Comparison of ENCODE assay signal across 17 cellular contexts in genomic region chr14:35789651-35790050, GRCh38. TPM values are rescaled to one million over a fixed set of nuclear protein-coding genes. Genes with fewer than 3 reads are reported as not detected.
A peak's percentile ranks its signal among the peaks of the same experiment; 100 is the strongest.
DNase-seq lines count a peak whose midpoint lies in the region; ATAC-seq and TF ChIP-seq lines count a peak whose summit lies in the region.
"Had no signal": no experiment of that assay in that cellular context is flagged by ENCODE, and none has a peak within 500 bp of the region (broad histone marks: within the 10 kb centered on the region; RNA-seq: fewer than 3 reads in every experiment).

No MANE protein-coding gene starts in this region.

- H3K36me3 Mint-ChIP-seq in activated CD8-positive, alpha-beta memory T cell treated with anti-CD3 and anti-CD28 coated beads, Interleukin-2, amount 10 ng/mL, durations not matched to agents 7 days and 5 days: peaks cover 2% of the 10 kb centered on the region
- H3K36me3 Mint-ChIP-seq in activated T-cell treated with anti-CD3 and anti-CD28 coated beads, Interleukin-2, amount 50 U/mL, for 72 hours (ENCODE audit: insufficient read depth in 2 of 2): no peaks in the 10 kb centered on the region

- no peak for TF ChIP-seq CTCF in coronary artery (IDR thresholded peaks at IDR 0.05)

- CTCF ChIA-PET in activated CD8-positive, alpha-beta memory T cell treated with anti-CD3 and anti-CD28 coated beads, Interleukin-2, amount 10 ng/mL, durations not matched to agents 7 days and 5 days (lab: Charles Lee): no interaction called here

- no peaks in the 10 kb centered on the region for H3K27me3 Mint-ChIP-seq in activated CD8-positive, alpha-beta memory T cell treated with anti-CD3 and anti-CD28 coated beads, Interleukin-2, amount 10 ng/mL, durations not matched to agents 7 days and 5 days
- H3K27me3 Mint-ChIP-seq in activated T-cell treated with anti-CD3 and anti-CD28 coated beads, Interleukin-2, amount 50 U/mL, for 72 hours (ENCODE audit: low read depth): no peaks in the 10 kb centered on the region
- H3K27me3 Mint-ChIP-seq: naive thymus-derived CD4-positive, alpha-beta T cell had no signal

- no peak for ATAC-seq in activated CD8-positive, alpha-beta memory T cell treated with anti-CD3 and anti-CD28 coated beads, Interleukin-2, amount 10 ng/mL, durations not matched to agents 7 days and 5 days
- ATAC-seq in activated T-cell treated with anti-CD3 and anti-CD28 coated beads, Interleukin-2, amount 50 U/mL, for 72 hours (replicated peaks in 1 of 2): peak; percentile 62 to 77
- ATAC-seq: left ventricle myocardium superior; naive thymus-derived CD4-positive, alpha-beta T cell had no signal

- H3K4me3 Mint-ChIP-seq in activated CD8-positive, alpha-beta memory T cell treated with anti-CD3 and anti-CD28 coated beads, Interleukin-2, amount 10 ng/mL, durations not matched to agents 7 days and 5 days: no peak overlapping the region
- no peak overlapping the region for H3K4me3 Mint-ChIP-seq in activated T-cell treated with anti-CD3 and anti-CD28 coated beads, Interleukin-2, amount 50 U/mL, for 72 hours
- H3K4me3 Mint-ChIP-seq: naive thymus-derived CD4-positive, alpha-beta T cell; T-helper 1 cell treated with Interleukin-12 subunit alpha and Interleukin-12 subunit beta and Interleukin-4 antibody, amounts not matched to agents 30 μg/mL and 1 μg/mL, for 36 hours had no signal

- H3K27ac ChIP-seq in coronary artery: no peak overlapping the region
- H3K27ac ChIP-seq: prostate gland, suprapubic skin had no signal

- peaks cover 14% of the 10 kb centered on the region for H3K4me1 Mint-ChIP-seq in activated CD8-positive, alpha-beta memory T cell treated with anti-CD3 and anti-CD28 coated beads, Interleukin-2, amount 10 ng/mL, durations not matched to agents 7 days and 5 days
- H3K4me1 Mint-ChIP-seq in activated T-cell treated with anti-CD3 and anti-CD28 coated beads, Interleukin-2, amount 50 U/mL, for 72 hours (ENCODE audit: low read depth): peaks cover 31% of the 10 kb centered on the region

- peak; percentile 42 for DNase-seq in activated CD8-positive, alpha-beta memory T cell treated with anti-CD3 and anti-CD28 coated beads, Interleukin-2, amount 10 ng/mL, durations not matched to agents 7 days and 5 days
- no peak for DNase-seq in activated CD8-positive, alpha-beta memory T cell treated with anti-CD3 and anti-CD28 coated beads, Interleukin-2, amount 50 U/mL, for 48 hours
- DNase-seq in H4 (ENCODE audit: low spot score) (peak; percentile 59), non-pigmented ciliary epithelial cell (ENCODE audit: low read depth) (peak; percentile 54), NCI-H1694 treated with DMSO at 0.1 percent for 48 hours (lab: John Stamatoyannopoulos, UW) (no peak), SKM-1 treated with dmso at 0.1 percent for 144 hours (lab: John Stamatoyannopoulos, UW; ENCODE audit: unreplicated experiment) (no peak), coronary artery (ENCODE audit: low spot score) (no peak)
- peak; percentile 22 to 38 for DNase-seq in activated T-cell treated with anti-CD3 and anti-CD28 coated beads, Interleukin-2, amount 50 U/mL, for 72 hours
- DNase-seq: activated gamma-delta T cell; effector CD4-positive, alpha-beta T cell; left ventricle myocardium superior; naive thymus-derived CD4-positive, alpha-beta T cell; NCI-H2081 treated with DMSO at 0.1 percent for 48 hours; NCI-H82 had no signal

- H3K27ac Mint-ChIP-seq in activated CD8-positive, alpha-beta memory T cell treated with anti-CD3 and anti-CD28 coated beads, Interleukin-2, amount 10 ng/mL, durations not matched to agents 7 days and 5 days: no peak overlapping the region
- no peak overlapping the region for H3K27ac Mint-ChIP-seq in activated T-cell treated with anti-CD3 and anti-CD28 coated beads, Interleukin-2, amount 50 U/mL, for 72 hours
- H3K27ac Mint-ChIP-seq: naive thymus-derived CD4-positive, alpha-beta T cell; T-helper 1 cell treated with Interleukin-12 subunit alpha and Interleukin-12 subunit beta and Interleukin-4 antibody, amounts not matched to agents 30 μg/mL and 1 μg/mL, for 36 hours had no signal

- H3K9me3 Mint-ChIP-seq in activated CD8-positive, alpha-beta memory T cell treated with anti-CD3 and anti-CD28 coated beads, Interleukin-2, amount 10 ng/mL, durations not matched to agents 7 days and 5 days (ENCODE audit: low read depth): no peaks in the 10 kb centered on the region
- no peaks in the 10 kb centered on the region for H3K9me3 Mint-ChIP-seq in activated T-cell treated with anti-CD3 and anti-CD28 coated beads, Interleukin-2, amount 50 U/mL, for 72 hours
- H3K9me3 Mint-ChIP-seq: naive thymus-derived CD4-positive, alpha-beta T cell; T-helper 1 cell treated with Interleukin-12 subunit alpha and Interleukin-12 subunit beta and Interleukin-4 antibody, amounts not matched to agents 30 μg/mL and 1 μg/mL, for 36 hours had no signal

- H3K4me3 ChIP-seq in coronary artery: no peak overlapping the region
- H3K4me3 ChIP-seq: prostate gland, suprapubic skin had no signal

RNA-seq across cellular contexts. Expression of gene RALGAPA1, which starts 19.4 kb away (rescaled TPM):
- 10 to 100 TPM; 29.3 to 34.8 TPM for total RNA-seq in activated CD8-positive, alpha-beta memory T cell treated with anti-CD3 and anti-CD28 coated beads, Interleukin-2, amount 10 ng/mL, durations not matched to agents 7 days and 5 days
- total RNA-seq in H4 (2014; rRNA removed; shearing (Covaris generic)): 10.8 and 11.3 TPM in 2 replicates
- 10 to 100 TPM; 34.0 to 41.8 TPM for total RNA-seq in activated T-cell treated with anti-CD3 and anti-CD28 coated beads, Interleukin-2, amount 50 U/mL, for 72 hours

RNA-seq across cellular contexts. Expression of gene BRMS1L, which starts 36.5 kb away (rescaled TPM):
- 1 to 10 TPM; 4.0 to 5.3 TPM for total RNA-seq in activated CD8-positive, alpha-beta memory T cell treated with anti-CD3 and anti-CD28 coated beads, Interleukin-2, amount 10 ng/mL, durations not matched to agents 7 days and 5 days
- 7.6 and 7.9 TPM in 2 replicates for total RNA-seq in H4 (2014; rRNA removed; shearing (Covaris generic))
- 1 to 10 TPM; 4.5 to 5.9 TPM for total RNA-seq in activated T-cell treated with anti-CD3 and anti-CD28 coated beads, Interleukin-2, amount 50 U/mL, for 72 hours

Comparison
In these comparisons a context has a peak if more than half of its experiments do, and no peak if none do; other contexts are left out.
1. DNase-seq: peak in activated CD8-positive, alpha-beta memory T cell treated with anti-CD3 and anti-CD28 coated beads, Interleukin-2, amount 10 ng/mL, durations not matched to agents 7 days and 5 days (single experiment), H4 (single experiment), activated T-cell treated with anti-CD3 and anti-CD28 coated beads, Interleukin-2, amount 50 U/mL, for 72 hours (2 of 2) and non-pigmented ciliary epithelial cell (single experiment); none in activated CD8-positive, alpha-beta memory T cell treated with anti-CD3 and anti-CD28 coated beads, Interleukin-2, amount 50 U/mL, for 48 hours (single experiment), NCI-H1694 treated with DMSO at 0.1 percent for 48 hours (single experiment), SKM-1 treated with dmso at 0.1 percent for 144 hours (single experiment) and coronary artery (single experiment).